Comparison of ENCODE assay signal across 23 cellular contexts in the genomic region with DNA sequence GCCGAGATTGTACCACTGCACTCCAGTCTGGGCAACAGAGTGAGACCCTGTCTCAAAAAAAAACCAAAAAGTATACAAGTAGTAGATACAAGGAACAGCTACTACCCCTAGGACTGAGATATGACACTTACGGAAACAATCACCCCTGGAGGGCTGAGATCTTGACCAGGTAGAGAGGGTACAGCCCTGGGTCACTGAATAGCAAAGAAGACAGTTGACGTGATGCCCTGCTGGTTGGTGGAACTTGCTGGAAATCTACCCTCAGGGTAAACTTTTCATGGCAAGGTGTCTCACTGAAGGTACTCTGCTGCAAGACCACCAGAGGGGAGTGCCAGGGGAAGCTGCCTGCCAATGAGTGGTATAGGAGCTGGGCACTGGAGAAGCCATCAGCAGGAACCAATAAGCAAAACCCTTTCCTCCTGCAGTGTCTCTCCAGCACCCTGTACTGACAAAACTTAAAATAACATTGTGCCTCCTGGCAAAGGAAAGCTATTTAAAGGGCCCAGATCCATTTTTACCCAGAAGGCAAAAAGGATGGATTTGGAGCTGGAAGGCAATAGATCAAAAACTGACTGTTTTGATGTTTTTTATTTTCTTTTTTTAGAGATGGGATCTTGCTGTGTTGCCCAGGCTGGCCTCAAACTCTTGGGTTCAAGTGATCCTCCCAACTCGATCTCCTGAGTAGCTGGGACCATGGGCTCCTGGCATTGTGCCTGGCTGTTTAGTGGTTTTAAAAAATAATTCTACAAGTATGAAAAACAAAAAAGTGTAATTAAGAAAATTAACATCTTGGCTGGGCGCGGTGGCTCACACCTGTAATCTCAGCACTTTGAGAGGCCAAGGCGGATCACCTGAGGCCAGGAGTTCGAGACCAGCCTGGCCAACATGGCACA. TPM values are rescaled to one million over a fixed set of nuclear protein-coding genes. Genes with fewer than 3 reads are reported as not detected.
DNase-seq lines count a peak whose midpoint lies in the region; ATAC-seq and TF ChIP-seq lines count a peak whose summit lies in the region.
"Had no signal": no experiment of that assay in that cellular context is flagged by ENCODE, and none has a peak within 500 bp of the region (broad histone marks: within the 10 kb centered on the region; RNA-seq: fewer than 3 reads in every experiment).

No MANE protein-coding gene starts in this region.

- no peak overlapping the region for H4K8ac ChIP-seq in trophoblast cell (ENCODE audit: low read depth, low read length)

- H4K91ac ChIP-seq in trophoblast cell (ENCODE audit: low read depth, low read length), result no peak overlapping the region

- no peaks in the 10 kb centered on the region; the same call in 1 of the 2 replicates for H3K27me3 Mint-ChIP-seq in WTC11 (ENCODE audit: low read depth)

- no CpG with 5 or more reads among the region's 8 CpGs for WGBS in trophoblast cell (ENCODE audit: extremely low coverage, insufficient coverage, insufficient read length)

- no peak overlapping the region for H3K4me3 Mint-ChIP-seq in WTC11
- H3K4me3 Mint-ChIP-seq: CD4-positive, alpha-beta T cell had no signal

- H3K9me3 Mint-ChIP-seq in WTC11, result 0 out of 2 replicates have a peak, but pooled peaks cover 3% of the 10 kb centered on the region
- H3K9me3 Mint-ChIP-seq: CD4-positive, alpha-beta T cell had no signal

- H3K9me3 ChIP-seq in trophoblast cell (ENCODE audit: insufficient read depth, low read depth, low read length), result no peaks in the 10 kb centered on the region
- H3K9me3 ChIP-seq: BLaER1 treated with 17β-estradiol and CSF1 and Interleukin-3, amounts not matched to agents 10 nM and 100 nM had no signal

- H2BK120ac ChIP-seq in trophoblast cell (ENCODE audit: insufficient read depth, low read length, poor library complexity), result no peak overlapping the region

- no peak overlapping the region for H2BK12ac ChIP-seq in trophoblast cell (ENCODE audit: low read length)

- no peak overlapping the region for H3K9ac ChIP-seq in trophoblast cell (ENCODE audit: low read length)
- H3K9ac ChIP-seq: BLaER1 treated with 17β-estradiol and CSF1 and Interleukin-3, amounts not matched to agents 10 nM and 100 nM had no signal

- no peak overlapping the region for H3K4ac ChIP-seq in trophoblast cell (ENCODE audit: low read depth, low read length)

- no peak overlapping the region for H3K14ac ChIP-seq in trophoblast cell (ENCODE audit: low read length)

- no peak overlapping the region for H4K12ac ChIP-seq in trophoblast cell (ENCODE audit: low read depth, low read length)

- no peak overlapping the region for H3K18ac ChIP-seq in trophoblast cell (ENCODE audit: low read length)

- H3K27ac Mint-ChIP-seq in WTC11, result no peak overlapping the region
- H3K27ac Mint-ChIP-seq: CD4-positive, alpha-beta T cell had no signal

- H3K23ac ChIP-seq in trophoblast cell (ENCODE audit: low read length), result no peak overlapping the region

- no peak overlapping the region for H2AFZ ChIP-seq in trophoblast cell (ENCODE audit: insufficient read depth, low read length, poor library complexity)

- H3K4me1 Mint-ChIP-seq in WTC11, result no peaks in the 10 kb centered on the region

- in situ Hi-C loops in GM13976 (cut with MboI; ENCODE audit: low sequenced_read_pairs, unreplicated experiment), result loop anchor here (10.0 kb wide), 1 partner anchor 81 kb away; no protein-coding TSS in a partner anchor

- H3K27me3 ChIP-seq in trophoblast cell (ENCODE audit: insufficient read depth, low read length), result no peaks in the 10 kb centered on the region
- H3K27me3 ChIP-seq: BLaER1 treated with 17β-estradiol and CSF1 and Interleukin-3, amounts not matched to agents 10 nM and 100 nM had no signal

- no peak overlapping the region for H2BK5ac ChIP-seq in trophoblast cell (ENCODE audit: low read depth, low read length, poor library complexity)

- no peaks in the 10 kb centered on the region for H3K4me1 ChIP-seq in trophoblast cell (ENCODE audit: control insufficient read depth in 1 of 2, insufficient read depth in 2 of 2, low read length in 2 of 2)

- no peaks in the 10 kb centered on the region for H3K79me1 ChIP-seq in trophoblast cell (ENCODE audit: low read length)

- no peaks in the 10 kb centered on the region for H3K79me2 ChIP-seq in trophoblast cell (ENCODE audit: control insufficient read depth, insufficient read depth, low read length, poor library complexity)

- no peak overlapping the region for H2AK5ac ChIP-seq in trophoblast cell (ENCODE audit: low read length)

- DNase-seq in GM13976 (ENCODE audit: low spot score), result peak; percentile 11
- no peak for DNase-seq in WTC11 (ENCODE audit: low spot score)
- peak; percentile 52 for DNase-seq in islet precursor cell
- DNase-seq in trophoblast cell, result peak; percentile 57 to 68
- DNase-seq in effector CD8-positive, alpha-beta T cell (lab: John Stamatoyannopoulos, UW), result no peak
- DNase-seq in kidney tubule cell (ENCODE audit: low spot score), result no peak
- no peak for DNase-seq in NCI-H1092 (lab: John Stamatoyannopoulos, UW)
- no peak for DNase-seq in occipital lobe (lab: John Stamatoyannopoulos, UW)
- DNase-seq: AML-193; CD4-positive, alpha-beta T cell; GOT3; HCEC 1CT; Kasumi-1; NCI-H1105; NCI-H146; NCI-H1930; NCI-H2107; NCI-H446; NCI-H524 treated with DMSO at 0.1 percent for 48 hours; NK-92 treated with Interleukin-12 subunit alpha and Interleukin-12 subunit beta, amount 100 ng/mL, for 24 hours; PC-3 had no signal

- H3K4me3 ChIP-seq in trophoblast cell (ENCODE audit: low read depth, low read length), result no peak overlapping the region
- H3K4me3 ChIP-seq: BLaER1 treated with 17β-estradiol and CSF1 and Interleukin-3, amounts not matched to agents 10 nM and 100 nM had no signal

- CTCF ChIA-PET in WTC11 (lab: Charles Lee), result no interaction called here

- H3K4me2 ChIP-seq in trophoblast cell (ENCODE audit: low read length), result no peak overlapping the region
- H3K4me2 ChIP-seq: BLaER1 treated with 17β-estradiol and CSF1 and Interleukin-3, amounts not matched to agents 10 nM and 100 nM had no signal

- no peak for ATAC-seq in WTC11
- ATAC-seq: PC-3 had no signal

- POLR2A ChIA-PET in WTC11 (lab: Charles Lee), result no interaction called here

- TF ChIP-seq CTCF in GM13976 (IDR thresholded peaks at IDR 0.05; ENCODE audit: borderline replicate concordance, control extremely low read depth, extremely low read depth, insufficient read depth, missing control alignments), result no peak
- no peak for TF ChIP-seq CTCF in WTC11 (IDR thresholded peaks at IDR 0.05)

- H3K27ac ChIP-seq in trophoblast cell (ENCODE audit: low read depth, low read length), result no peak overlapping the region
- H3K27ac ChIP-seq: BLaER1 treated with 17β-estradiol and CSF1 and Interleukin-3, amounts not matched to agents 10 nM and 100 nM; HL-60 had no signal

- no peaks in the 10 kb centered on the region for H3K36me3 ChIP-seq in trophoblast cell (ENCODE audit: control insufficient read depth in 1 of 2, insufficient read depth in 2 of 2, low read length in 2 of 2)
- H3K36me3 ChIP-seq: BLaER1 treated with 17β-estradiol and CSF1 and Interleukin-3, amounts not matched to agents 10 nM and 100 nM had no signal

- no peaks in the 10 kb centered on the region for H3K36me3 Mint-ChIP-seq in WTC11

TF ChIP-seq in WTC11, 78 proteins besides CTCF, POLR2A, EP300 and RAD21:
- TF ChIP-seq ZNF121 (CRISPR knock-in tag; IDR thresholded peaks at IDR 0.05) (peak; percentile 5; the same call in 1 of the 2 replicates), GRHL2 (CRISPR knock-in tag; IDR thresholded peaks at IDR 0.05; ENCODE audit: insufficient replicate concordance, severe bottlenecking) (no peak)

RNA-seq across cellular contexts. Expression of a gene that starts 11.3 kb away (rescaled TPM):
- 106 to 108 TPM (median 107 TPM) in 3 replicates for total RNA-seq in WTC11 (2021)
- polyA plus RNA-seq in trophoblast cell (2013), result 90.1 and 92.1 TPM in 2 replicates
- total RNA-seq in occipital lobe, result 54.1 TPM

RNA-seq across cellular contexts. Expression of a gene that starts 26.3 kb away (rescaled TPM):
- 115 to 118 TPM (median 116 TPM) in 3 replicates for total RNA-seq in WTC11 (2021)
- polyA plus RNA-seq in trophoblast cell (2013), result 45.8 and 48.2 TPM in 2 replicates
- total RNA-seq in occipital lobe, result 39.3 TPM

Comparison
In these comparisons a context has a peak if more than half of its experiments do, and no peak if none do; other contexts are left out.
1. DNase-seq: peak in GM13976 (single experiment), islet precursor cell (single experiment) and trophoblast cell (2 of 2); none in WTC11 (single experiment), effector CD8-positive, alpha-beta T cell (single experiment), kidney tubule cell (single experiment), NCI-H1092 (single experiment) and occipital lobe (single experiment).